In the genomic region with DNA sequence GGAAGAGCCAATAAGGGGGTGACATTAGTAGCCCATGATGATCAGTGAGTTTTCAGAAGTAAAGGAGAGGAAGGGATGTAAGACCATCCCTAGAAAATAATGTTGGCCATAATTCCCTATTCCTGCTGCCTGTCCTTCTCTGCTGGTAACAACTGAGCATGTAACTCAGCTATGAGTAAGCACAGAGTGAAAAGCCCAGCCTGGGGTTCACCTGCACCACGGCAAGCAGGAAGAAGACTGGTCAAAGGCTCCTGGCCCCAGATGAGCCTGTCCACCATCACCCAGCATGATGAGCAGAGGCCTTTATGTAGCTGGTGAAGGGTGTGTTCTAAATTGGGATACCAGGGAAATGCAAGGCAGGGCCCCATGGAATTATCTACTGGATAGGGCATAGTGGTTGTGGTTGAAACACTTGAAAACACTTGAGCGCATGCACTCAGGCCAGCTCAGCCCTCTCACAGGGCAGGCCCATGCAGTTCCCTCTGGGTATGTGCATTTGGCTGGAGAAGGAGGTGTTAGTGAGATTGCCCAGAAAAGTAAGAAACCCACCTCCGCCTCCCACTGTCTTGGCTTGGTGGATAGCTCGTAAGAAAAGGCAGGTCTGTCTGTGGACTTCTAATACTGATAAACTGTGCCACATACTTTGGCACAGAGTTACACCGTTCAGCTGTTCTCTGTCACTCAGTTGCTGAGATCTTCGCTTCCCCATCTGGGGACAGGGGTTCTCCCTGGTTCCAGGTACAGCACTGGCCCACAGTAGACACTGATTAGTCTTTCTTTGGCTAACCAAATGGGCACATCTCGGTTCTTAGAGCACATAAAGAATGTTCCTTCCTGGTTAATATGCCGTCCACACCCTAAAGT, we compare ENCODE assay signal across 16 cellular contexts.
"Had no signal": no experiment of that assay in that cellular context is flagged by ENCODE, and none has a peak within 500 bp of the region (broad histone marks: within the 10 kb centered on the region; RNA-seq: fewer than 3 reads in every experiment).

No MANE protein-coding gene starts in this region.

- H3K4me1 Mint-ChIP-seq: activated CD4-positive, alpha-beta T cell treated with anti-CD3 and anti-CD28 coated beads, Interleukin-2, amount 10 ng/mL, durations not matched to agents 7 days and 5 days; stimulated activated memory B cell treated with anti-CD40 and anti-IgM and Interleukin-4, amounts not matched to agents 10 μg/mL and 1 μg/mL and 100 μg/mL, for 72 hours; T-cell had no signal

- H3K27me3 Mint-ChIP-seq: activated CD4-positive, alpha-beta T cell treated with anti-CD3 and anti-CD28 coated beads, Interleukin-2, amount 10 ng/mL, durations not matched to agents 7 days and 5 days had no signal

- ATAC-seq: activated naive CD4-positive, alpha-beta T cell treated with anti-CD3 and anti-CD28 coated beads, Interleukin-2, amount 50 U/mL, for 72 hours; activated T-cell treated with anti-CD3 and anti-CD28 coated beads, Interleukin-2, amount 50 U/mL, for 72 hours; foreskin keratinocyte; stimulated activated memory B cell treated with anti-CD40 and anti-IgM and Interleukin-4, amounts not matched to agents 10 μg/mL and 1 μg/mL and 100 μg/mL, for 72 hours; T-cell had no signal

- H3K9me3 Mint-ChIP-seq: activated CD4-positive, alpha-beta T cell treated with anti-CD3 and anti-CD28 coated beads, Interleukin-2, amount 10 ng/mL, durations not matched to agents 7 days and 5 days; activated naive CD4-positive, alpha-beta T cell treated with anti-CD3 and anti-CD28 coated beads, Interleukin-2, amount 50 U/mL, for 72 hours; activated T-cell treated with anti-CD3 and anti-CD28 coated beads, Interleukin-2, amount 50 U/mL, for 72 hours; nephron; stimulated activated memory B cell treated with anti-CD40 and anti-IgM and Interleukin-4, amounts not matched to agents 10 μg/mL and 1 μg/mL and 100 μg/mL, for 72 hours; T-cell had no signal

- H3K4me3 Mint-ChIP-seq: activated CD4-positive, alpha-beta T cell treated with anti-CD3 and anti-CD28 coated beads, Interleukin-2, amount 10 ng/mL, durations not matched to agents 7 days and 5 days; activated T-cell treated with anti-CD3 and anti-CD28 coated beads, Interleukin-2, amount 50 U/mL, for 72 hours; nephron; stimulated activated memory B cell treated with anti-CD40 and anti-IgM and Interleukin-4, amounts not matched to agents 10 μg/mL and 1 μg/mL and 100 μg/mL, for 72 hours; T-cell had no signal

- H3K9me3 ChIP-seq: prostate gland, transverse colon had no signal

- H3K4me3 ChIP-seq: prostate gland, transverse colon had no signal

- DNase-seq: activated CD4-positive, alpha-beta T cell treated with anti-CD3 and anti-CD28 coated beads, Interleukin-2, amount 10 ng/mL, durations not matched to agents 7 days and 5 days; activated CD8-positive, alpha-beta memory T cell treated with anti-CD3 and anti-CD28 coated beads, Interleukin-2, amount 50 U/mL, for 48 hours; activated gamma-delta T cell; activated T-cell treated with anti-CD3 and anti-CD28 coated beads, Interleukin-2, amount 50 U/mL, for 72 hours; amniotic stem cell; effector CD8-positive, alpha-beta T cell; foreskin keratinocyte; mesendoderm; occipital lobe; T-cell; T-helper 9 cell; transverse colon had no signal

- H3K27me3 ChIP-seq: foreskin keratinocyte, transverse colon had no signal

- H3K27ac ChIP-seq: foreskin keratinocyte, prostate gland, transverse colon had no signal

- H3K4me1 ChIP-seq: prostate gland, transverse colon had no signal

- H3K27ac Mint-ChIP-seq: activated CD4-positive, alpha-beta T cell treated with anti-CD3 and anti-CD28 coated beads, Interleukin-2, amount 10 ng/mL, durations not matched to agents 7 days and 5 days; activated naive CD4-positive, alpha-beta T cell treated with anti-CD3 and anti-CD28 coated beads, Interleukin-2, amount 50 U/mL, for 72 hours; activated T-cell treated with anti-CD3 and anti-CD28 coated beads, Interleukin-2, amount 50 U/mL, for 72 hours; nephron; stimulated activated memory B cell treated with anti-CD40 and anti-IgM and Interleukin-4, amounts not matched to agents 10 μg/mL and 1 μg/mL and 100 μg/mL, for 72 hours; T-cell had no signal

- H3K36me3 Mint-ChIP-seq: activated naive CD4-positive, alpha-beta T cell treated with anti-CD3 and anti-CD28 coated beads, Interleukin-2, amount 50 U/mL, for 72 hours; stimulated activated memory B cell treated with anti-CD40 and anti-IgM and Interleukin-4, amounts not matched to agents 10 μg/mL and 1 μg/mL and 100 μg/mL, for 72 hours; T-cell had no signal
